Comparison of ENCODE assay signal across 11 cellular contexts in the genomic region with DNA sequence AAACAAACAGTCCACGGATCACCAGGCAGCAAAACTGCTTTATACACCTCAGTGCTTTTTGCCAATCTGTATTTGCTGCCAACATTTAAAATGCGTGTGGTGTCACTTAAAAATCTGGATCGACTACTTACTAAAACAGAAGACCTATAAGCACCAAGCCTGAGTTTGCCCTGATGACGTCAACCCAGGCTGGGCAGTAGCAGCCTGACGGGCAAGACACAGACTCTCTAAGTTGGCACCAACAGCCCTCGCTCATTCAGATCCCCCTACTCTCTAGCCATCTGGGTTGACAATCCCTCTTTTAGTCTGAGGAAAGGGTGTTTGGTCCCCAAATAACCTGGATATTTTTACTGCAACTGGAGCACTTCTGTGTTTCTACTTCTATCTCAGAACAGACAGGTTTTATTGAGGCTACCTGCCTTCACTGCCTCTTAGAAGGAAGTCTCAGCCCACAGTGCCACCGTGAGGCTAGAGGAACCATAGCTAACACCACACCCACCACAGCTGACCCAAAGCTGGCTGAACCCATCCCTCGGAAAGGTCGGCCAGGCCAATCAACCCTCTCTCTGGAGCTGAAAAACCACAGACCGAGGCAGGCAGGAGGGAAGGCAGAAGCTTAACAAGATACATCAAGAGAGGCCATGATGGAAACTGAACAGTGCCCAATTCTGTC. TPM values are rescaled to one million over a fixed set of nuclear protein-coding genes. Genes with fewer than 3 reads are reported as not detected.
DNase-seq lines count a peak whose midpoint lies in the region; ATAC-seq, FAIRE-seq and TF ChIP-seq lines count a peak whose summit lies in the region.
"Had no signal": no experiment of that assay in that cellular context is flagged by ENCODE, and none has a peak within 500 bp of the region (broad histone marks: within the 10 kb centered on the region; RNA-seq: fewer than 3 reads in every experiment).

No MANE protein-coding gene starts in this region.

- H3K4me1 ChIP-seq in colonic mucosa = no peaks in the 10 kb centered on the region

- no peaks in the 10 kb centered on the region for H3K27me3 ChIP-seq in colonic mucosa
- H3K27me3 ChIP-seq: gastrocnemius medialis had no signal

- H3K9me3 ChIP-seq in colonic mucosa = no peaks in the 10 kb centered on the region
- H3K9me3 ChIP-seq: gastrocnemius medialis had no signal

- ATAC-seq in esophagus mucosa (peak; percentile 69), GM18870 (IDR thresholded peaks at IDR 0.05; ENCODE audit: unreplicated experiment) (no peak), GM21737 (IDR thresholded peaks at IDR 0.05; ENCODE audit: unreplicated experiment) (no peak)

- no peak overlapping the region for H3K27ac ChIP-seq in colonic mucosa

- intact Hi-C loops in colonic mucosa (cut with DNase I) = no loop called here

- no peak overlapping the region for H3K9ac ChIP-seq in colonic mucosa (ENCODE audit: low read depth in 2 of 2, low read length in 2 of 2)

- no peaks in the 10 kb centered on the region for H3K36me3 ChIP-seq in colonic mucosa

- no peak overlapping the region for H3K4me3 ChIP-seq in colonic mucosa
- H3K4me3 ChIP-seq: gastrocnemius medialis had no signal

- no peak for FAIRE-seq in D721Med (lab: Jason Lieb, UNC)

- DNase-seq in D721Med (ENCODE audit: insufficient read length, low spot score) = no peak
- peak; percentile 47 for DNase-seq in NCI-H2196 (lab: John Stamatoyannopoulos, UW; ENCODE audit: unreplicated experiment)
- peak; percentile 83 for DNase-seq in myocyte (ENCODE audit: low read depth)
- DNase-seq in colonic mucosa = no peak
- DNase-seq in NK-92 treated with Interleukin-12 subunit alpha and Interleukin-12 subunit beta, amount 100 ng/mL, for 24 hours (lab: John Stamatoyannopoulos, UW) = no peak
- DNase-seq: activated naive CD4-positive, alpha-beta T cell treated with Interleukin-2 at 50 U/mL for 16 hours; EL; gastrocnemius medialis had no signal

- TF ChIP-seq CTCF in D721Med (IDR thresholded peaks at IDR 0.05; ENCODE audit: insufficient read depth, missing control alignments) = peak; percentile 28
- TF ChIP-seq CTCF in colonic mucosa (IDR thresholded peaks at IDR 0.05) = no peak

RNA-seq across cellular contexts. Expression of a gene that starts 6.9 kb away (rescaled TPM):
- total RNA-seq in esophagus mucosa = 26.1 TPM
- total RNA-seq in myocyte = 90.9 and 101 TPM in 2 replicates
- 63.8 TPM for polyA plus RNA-seq in myocyte (2012)
- 10 to 100 TPM; 44.1 to 55.3 TPM for total RNA-seq in colonic mucosa

RNA-seq across cellular contexts. Expression of a gene that starts 7.0 kb away (rescaled TPM):
- total RNA-seq in esophagus mucosa (19.8 TPM), myocyte (51.4 and 55.8 TPM in 2 replicates), colonic mucosa (10 to 100 TPM; 15.0 to 29.4 TPM)
- 28.6 TPM for polyA plus RNA-seq in myocyte (2012)

RNA-seq across cellular contexts. Expression of a gene that starts 37.4 kb away (rescaled TPM):
- total RNA-seq in esophagus mucosa = 2.5 TPM
- 24.6 and 28.1 TPM in 2 replicates for total RNA-seq in myocyte
- 11.5 TPM for polyA plus RNA-seq in myocyte (2012)
- 1 to 10 TPM; 3.7 to 7.9 TPM for total RNA-seq in colonic mucosa

Comparison
In these comparisons a context has a peak if more than half of its experiments do, and no peak if none do; other contexts are left out.
1. DNase-seq: peak in NCI-H2196 (single experiment) and myocyte (single experiment); none in D721Med (single experiment), colonic mucosa (single experiment) and NK-92 treated with Interleukin-12 subunit alpha and Interleukin-12 subunit beta, amount 100 ng/mL, for 24 hours (single experiment).